2 cellular contexts compared by ENCODE assay signal in genomic region chr5:171299851-171300250, GRCh38.
A peak's percentile ranks its signal among the peaks of the same experiment; 100 is the strongest.
TF ChIP-seq lines count a peak whose summit lies in the region.

No MANE protein-coding gene starts in this region.

TF ChIP-seq in IMR-90, 13 proteins besides CTCF, POLR2A, EP300 and RAD21 (continued from another document):
- TF ChIP-seq CEBPB (IDR thresholded peaks at IDR 0.05; ENCODE audit: low read depth, low read length), result peak; percentile 55; the same call in 1 of the 2 replicates
TF ChIP-seq in IMR-90: peak in this region for 1.

TF ChIP-seq in WTC11, 78 proteins besides CTCF, POLR2A, EP300 and RAD21:
- TF ChIP-seq NFE2L1 (CRISPR knock-in tag; IDR thresholded peaks at IDR 0.05) (no peak), ATF2 (CRISPR knock-in tag; IDR thresholded peaks at IDR 0.05; ENCODE audit: borderline replicate concordance, low read depth) (no peak), JUN (CRISPR knock-in tag; IDR thresholded peaks at IDR 0.05) (no peak), ZNF396 (CRISPR knock-in tag; IDR thresholded peaks at IDR 0.05; ENCODE audit: borderline replicate concordance) (no peak), ESRRA (CRISPR knock-in tag; IDR thresholded peaks at IDR 0.05; ENCODE audit: borderline replicate concordance) (no peak), ERG (CRISPR knock-in tag; IDR thresholded peaks at IDR 0.05) (no peak), IRF2 (CRISPR knock-in tag; IDR thresholded peaks at IDR 0.05; ENCODE audit: borderline replicate concordance, low read depth) (no peak)
